19 cellular contexts compared by ENCODE assay signal in the genomic region with DNA sequence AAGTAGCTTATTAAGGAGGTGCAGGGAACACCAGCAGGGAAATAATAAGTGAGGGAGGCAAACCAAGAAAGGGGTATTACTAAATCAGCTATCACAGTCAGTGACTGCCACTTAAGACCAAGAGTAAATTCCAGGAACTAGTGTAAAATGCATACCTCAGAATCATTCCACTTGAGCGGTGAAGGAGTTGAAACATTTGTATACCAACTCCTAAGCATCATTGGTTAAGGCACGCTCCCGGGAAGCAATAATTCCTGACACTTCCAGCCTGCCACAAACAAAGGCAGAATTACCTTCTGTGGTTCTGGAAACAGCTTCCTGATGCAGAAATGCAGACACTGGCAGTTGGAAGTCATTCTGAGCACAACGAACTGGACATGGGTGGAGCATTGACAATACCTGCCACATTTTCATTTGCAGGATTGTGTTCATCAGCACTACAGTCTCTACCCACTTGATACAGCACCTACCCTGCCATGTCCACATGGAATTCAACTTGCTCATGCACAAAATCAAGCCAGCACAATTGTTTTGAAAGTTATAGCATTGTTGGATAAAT.
DNase-seq lines count a peak whose midpoint lies in the region; ATAC-seq, FAIRE-seq and TF ChIP-seq lines count a peak whose summit lies in the region.
"Had no signal": no experiment of that assay in that cellular context is flagged by ENCODE, and none has a peak within 500 bp of the region (broad histone marks: within the 10 kb centered on the region; RNA-seq: fewer than 3 reads in every experiment).

No MANE protein-coding gene starts in this region.

- no peak overlapping the region for H3K4me3 ChIP-seq in thyroid gland (replicated peaks in 1 of 3)
- H3K4me3 ChIP-seq: MG63, Peyer's patch had no signal

- H3K4me1 ChIP-seq in thyroid gland = peaks cover 0 to 9% of the 10 kb centered on the region in 2 donors
- H3K4me1 ChIP-seq: Peyer's patch had no signal

- H3K9me3 ChIP-seq in thyroid gland = no peaks in the 10 kb centered on the region
- H3K9me3 ChIP-seq: MG63, Peyer's patch had no signal

- TF ChIP-seq POLR2A in GM12892 (IDR thresholded peaks at IDR 0.05; ENCODE audit: low read depth, low read length) (no peak), thyroid gland (IDR thresholded peaks at IDR 0.05) (no peak)

- no peaks in the 10 kb centered on the region for H3K27me3 ChIP-seq in thyroid gland
- H3K27me3 ChIP-seq: MG63, Peyer's patch had no signal

- no peak for DNase-seq in GM12892 (ENCODE audit: insufficient read length)
- DNase-seq in astrocyte of the hippocampus (ENCODE audit: low read depth, low spot score) = peak; percentile 46
- DNase-seq in left colon = no peak
- DNase-seq in thyroid gland = peak; percentile 4 to 29
- no peak for DNase-seq in NCI-H1417 (lab: John Stamatoyannopoulos, UW)
- DNase-seq in SKM-1 treated with dmso at 0.1 percent for 144 hours (lab: John Stamatoyannopoulos, UW; ENCODE audit: unreplicated experiment) = no peak
- DNase-seq: C1 segment of cervical spinal cord, GF-D8, HFFc6, MG63, NCI-H1092, NCI-H2081 treated with DMSO at 0.1 percent for 48 hours, NCI-H510A treated with DMSO at 0.1 percent for 48 hours, NCI-H82, Peyer's patch, Right ventricle myocardium superior had no signal

- WGBS in thyroid gland, 2 donors = 12 to 27% methylated on average over 2 to 3 of the region's 4 CpGs

- intact Hi-C loops in left colon (cut with DNase I, micrococcal nuclease) (no loop called here), thyroid gland (cut with DNase I) (no loop called here)

- peak overlapping the region in 1 of 3 donors; percentile 49 for H3K27ac ChIP-seq in thyroid gland
- H3K27ac ChIP-seq: Peyer's patch had no signal

- H3K36me3 ChIP-seq in thyroid gland = no peaks in the 10 kb centered on the region
- H3K36me3 ChIP-seq: MG63, Peyer's patch had no signal

- FAIRE-seq in GM12892 (lab: Jason Lieb, UNC) = peak; percentile 14
- FAIRE-seq: A204.1, GM12891 had no signal

- ATAC-seq in left colon (peak; percentile 61), HG02884 (IDR thresholded peaks at IDR 0.05; ENCODE audit: unreplicated experiment) (no peak)

- no peak for TF ChIP-seq CTCF in thyroid gland (IDR thresholded peaks at IDR 0.05)

Comparison
In these comparisons a context has a peak if more than half of its experiments do, and no peak if none do; other contexts are left out.
1. DNase-seq: peak in astrocyte of the hippocampus (single experiment) and thyroid gland (2 of 2); none in GM12892 (single experiment), left colon (0 of 2), NCI-H1417 (0 of 3) and SKM-1 treated with dmso at 0.1 percent for 144 hours (single experiment).